Comparison of ENCODE assay signal across 1 cellular context in genomic region chr16:48291303-48291702, GRCh38.
TF ChIP-seq lines count a peak whose summit lies in the region.

No MANE protein-coding gene starts in this region.

TF ChIP-seq in WTC11, 78 proteins besides CTCF, POLR2A, EP300 and RAD21 (continued from another document):
- TF ChIP-seq AFF4 (CRISPR knock-in tag; IDR thresholded peaks at IDR 0.05; ENCODE audit: borderline replicate concordance): no peak
- TF ChIP-seq ZNF532 (CRISPR knock-in tag; IDR thresholded peaks at IDR 0.05; ENCODE audit: borderline replicate concordance): no peak
- TF ChIP-seq ELF4 (CRISPR knock-in tag; IDR thresholded peaks at IDR 0.05; ENCODE audit: low read depth): no peak
- no peak for TF ChIP-seq RELA (CRISPR knock-in tag; IDR thresholded peaks at IDR 0.05; ENCODE audit: borderline replicate concordance)
- no peak for TF ChIP-seq ZNF121 (CRISPR knock-in tag; IDR thresholded peaks at IDR 0.05)
- no peak for TF ChIP-seq ETV6 (CRISPR knock-in tag; IDR thresholded peaks at IDR 0.05)
- no peak for TF ChIP-seq SMAD4 (CRISPR knock-in tag; IDR thresholded peaks at IDR 0.05)
- no peak for TF ChIP-seq FOXJ3 (CRISPR knock-in tag; IDR thresholded peaks at IDR 0.05; ENCODE audit: borderline replicate concordance)
- TF ChIP-seq RORB (CRISPR knock-in tag; IDR thresholded peaks at IDR 0.05): no peak
- TF ChIP-seq JAZF1 (CRISPR knock-in tag; IDR thresholded peaks at IDR 0.05): no peak
- TF ChIP-seq TCF7 (CRISPR knock-in tag; IDR thresholded peaks at IDR 0.05; ENCODE audit: low read depth): no peak
- TF ChIP-seq ZNF317 (CRISPR knock-in tag; IDR thresholded peaks at IDR 0.05; ENCODE audit: borderline replicate concordance, low read depth): no peak
- TF ChIP-seq FOXK1 (CRISPR knock-in tag; IDR thresholded peaks at IDR 0.05): no peak
- no peak for TF ChIP-seq ATF6 (CRISPR knock-in tag; IDR thresholded peaks at IDR 0.05)
